3 cellular contexts compared by ENCODE assay signal in the genomic region with DNA sequence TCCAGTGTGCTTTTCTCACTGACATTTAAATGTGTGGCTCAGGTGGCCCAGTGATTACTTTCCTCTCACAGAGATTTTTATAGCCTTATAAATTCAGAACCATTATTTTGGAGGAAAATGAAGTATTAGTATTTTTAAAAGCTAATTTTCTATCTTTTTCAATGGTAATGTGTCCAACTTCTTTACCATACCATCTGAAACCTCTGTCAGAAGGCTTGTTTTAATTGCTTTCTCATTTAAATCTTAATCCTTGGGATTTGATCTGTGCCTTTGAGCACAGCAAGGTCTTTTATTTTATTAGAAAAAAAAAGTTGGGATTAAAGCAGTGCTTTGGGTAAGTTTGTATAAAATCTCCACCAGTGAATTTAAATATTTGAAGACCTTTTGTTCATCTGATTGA.
"Had no signal": no experiment of that assay in that cellular context is flagged by ENCODE, and none has a peak within 500 bp of the region (broad histone marks: within the 10 kb centered on the region; RNA-seq: fewer than 3 reads in every experiment).

No MANE protein-coding gene starts in this region.

- H3K4me3 ChIP-seq: GM12878 had no signal

- DNase-seq: GDM1, GF-D8 had no signal

- ATAC-seq: GM12878 had no signal
